ENCODE assay signal across 24 cellular contexts in genomic region chr19:54299515-54299914, GRCh38. TPM values are rescaled to one million over a fixed set of nuclear protein-coding genes. Genes with fewer than 3 reads are reported as not detected.
DNase-seq lines count a peak whose midpoint lies in the region; ATAC-seq and TF ChIP-seq lines count a peak whose summit lies in the region.
"Had no signal": no experiment of that assay in that cellular context is flagged by ENCODE, and none has a peak within 500 bp of the region (broad histone marks: within the 10 kb centered on the region; RNA-seq: fewer than 3 reads in every experiment).

No MANE protein-coding gene starts in this region.

- no TSS peak for BruUV-seq in Calu3 (replicated peaks; lab: Mats Ljungman, UMichigan)

- H3K27me3 Mint-ChIP-seq in Calu3 (ENCODE audit: unreplicated experiment), result peaks cover 94% of the 10 kb centered on the region

- CTCF ChIA-PET in Calu3 (lab: Charles Lee), result interaction anchor here (0.5 kb wide), 1 partner anchor 101 kb away, joined by 5 read pairs; no protein-coding TSS in a partner anchor

- H3K27ac ChIP-seq in BLaER1, result no peak overlapping the region
- H3K27ac ChIP-seq in neutrophil, result peak overlapping the region; percentile 80
- H3K27ac ChIP-seq in sigmoid colon, result no peak overlapping the region
- no peak overlapping the region for H3K27ac ChIP-seq in thyroid gland
- H3K27ac ChIP-seq: C4-2B had no signal

- peaks cover 46% of the 10 kb centered on the region for H3K4me1 ChIP-seq in BLaER1
- peaks cover 72 to 73% of the 10 kb centered on the region in 2 experiments for H3K4me1 ChIP-seq in neutrophil (ENCODE audit: control insufficient read depth in 1 of 2, insufficient read depth in 1 of 2, low read depth in 1 of 2, low read length in 1 of 2)
- no peaks in the 10 kb centered on the region for H3K4me1 ChIP-seq in sigmoid colon
- H3K4me1 ChIP-seq in thyroid gland, result no peaks in the 10 kb centered on the region
- H3K4me1 ChIP-seq: BE2C, Caco-2 had no signal

- intact Hi-C loops in Calu3 (cut with micrococcal nuclease; ENCODE audit: unreplicated experiment) (no loop called here), sigmoid colon (cut with DNase I) (no loop called here), thyroid gland (cut with DNase I) (no loop called here)

- 81 to 87% methylated on average over 5 of the region's 5 CpGs for WGBS in sigmoid colon, 2 donors
- 80 to 90% methylated on average over 5 of the region's 5 CpGs for WGBS in thyroid gland, 2 donors

- no peaks in the 10 kb centered on the region for H3K9me3 Mint-ChIP-seq in Calu3 (ENCODE audit: low read depth, unreplicated experiment)
- H3K9me3 Mint-ChIP-seq: CD4-positive, CD25-positive, alpha-beta regulatory T cell; GM23338 had no signal

- no peak for TF ChIP-seq POLR2A in sigmoid colon (IDR thresholded peaks at IDR 0.05)
- no peak for TF ChIP-seq POLR2A in thyroid gland (IDR thresholded peaks at IDR 0.05)

- no peak for TF ChIP-seq EP300 in sigmoid colon (IDR thresholded peaks at IDR 0.05)

- H3K9ac ChIP-seq in BLaER1, result no peak overlapping the region

- H3K36me3 Mint-ChIP-seq in Calu3 (ENCODE audit: insufficient read depth, unreplicated experiment), result no peaks in the 10 kb centered on the region
- H3K36me3 Mint-ChIP-seq: CD4-positive, CD25-positive, alpha-beta regulatory T cell; CD8-positive, alpha-beta T cell had no signal

- no peak overlapping the region for H3K4me3 Mint-ChIP-seq in Calu3 (ENCODE audit: low read depth, unreplicated experiment)
- H3K4me3 Mint-ChIP-seq: CD4-positive, CD25-positive, alpha-beta regulatory T cell; CD8-positive, alpha-beta T cell; GM23338; H9 had no signal

- H3K4me2 ChIP-seq in BLaER1, result peak overlapping the region; percentile 59
- H3K4me2 ChIP-seq: GM23338 had no signal

- H3K4me1 Mint-ChIP-seq in Calu3 (ENCODE audit: low read depth, unreplicated experiment), result no peaks in the 10 kb centered on the region
- H3K4me1 Mint-ChIP-seq: GM23338, H9 had no signal

- no peak for ATAC-seq in HG03108 (IDR thresholded peaks at IDR 0.05; ENCODE audit: unreplicated experiment)
- ATAC-seq in HG02759 (IDR thresholded peaks at IDR 0.05; ENCODE audit: unreplicated experiment), result no peak
- ATAC-seq: CD8-positive, alpha-beta T cell; GM12878; GM23338; HCT116 had no signal

- no peak for TF ChIP-seq CTCF in Calu3 (IDR thresholded peaks at IDR 0.05; ENCODE audit: unreplicated experiment)
- TF ChIP-seq CTCF in neutrophil (IDR thresholded peaks at IDR 0.05), result no peak
- no peak for TF ChIP-seq CTCF in sigmoid colon (IDR thresholded peaks at IDR 0.05)
- TF ChIP-seq CTCF in thyroid gland (IDR thresholded peaks at IDR 0.05), result no peak

- H3K36me3 ChIP-seq in BLaER1 (no peaks in the 10 kb centered on the region), neutrophil (peaks cover 15% of the 10 kb centered on the region), sigmoid colon (no peaks in the 10 kb centered on the region), thyroid gland (no peaks in the 10 kb centered on the region)
- H3K36me3 ChIP-seq: BE2C had no signal

- H3K4me3 ChIP-seq in BLaER1 (no peak overlapping the region), neutrophil (ENCODE audit: low read depth in 1 of 2, low read length in 1 of 2) (peak overlapping the region in 1 of 2 experiments; percentile 13), sigmoid colon (no peak overlapping the region), thyroid gland (replicated peaks in 1 of 3) (no peak overlapping the region)
- H3K4me3 ChIP-seq: GM12878, GM23338 had no signal

- DNase-seq in Calu3, result no peak
- peak; percentile 25 for DNase-seq in sigmoid colon
- DNase-seq in stimulated activated CD8-positive, alpha-beta memory T cell treated with anti-CD3 and anti-CD28 coated beads, Interleukin-4, amount 100 ng/mL, for 48 hours, result no peak
- no peak for DNase-seq in thyroid gland
- DNase-seq: BE2C; Caco-2; CD4-positive, CD25-positive, alpha-beta regulatory T cell; DMS 273 treated with DMSO at 0.1 percent for 48 hours; DMS79; EL; GDM1; H9 had no signal

- H3K27me3 ChIP-seq in BLaER1 (no peaks in the 10 kb centered on the region), neutrophil (no peaks in the 10 kb centered on the region), sigmoid colon (peaks cover 0 to 3% (median 0%) of the 10 kb centered on the region in 3 donors), thyroid gland (no peaks in the 10 kb centered on the region)

- H3K9me3 ChIP-seq in BLaER1 (0 out of 2 replicates have a peak, but pooled peaks cover 2% of the 10 kb centered on the region), neutrophil (no peaks in the 10 kb centered on the region), sigmoid colon (no peaks in the 10 kb centered on the region), thyroid gland (no peaks in the 10 kb centered on the region)
- H3K9me3 ChIP-seq: BE2C, Caco-2 had no signal

- H3K27ac Mint-ChIP-seq in Calu3 (ENCODE audit: unreplicated experiment), result peak overlapping the region; percentile 38
- H3K27ac Mint-ChIP-seq: CD8-positive, alpha-beta T cell; GM23338; H9 had no signal

- H4K20me1 ChIP-seq in BLaER1, result no peaks in the 10 kb centered on the region

RNA-seq across cellular contexts. Expression of gene LILRA5, which starts 13.5 kb away (rescaled TPM):
- total RNA-seq in Calu3 (2022) (not detected in 2 replicates), sigmoid colon (1 to 10 TPM in 3 of 4 donors, not detected in 1; 2.0 to 6.7 (median 2.5) TPM), thyroid gland (under 1 TPM in 2 of 4 donors, not detected in 2; 0.45 to 0.81 TPM)
- polyA plus RNA-seq in sigmoid colon, result 10 to 100 TPM in 1 of 3 donors, 1 to 10 TPM in 2; 5.1 to 14.6 (median 6.0) TPM
- total RNA-seq: A172; Caco-2; CD4-positive, CD25-positive, alpha-beta regulatory T cell; GM23338; H4; H9 had no signal
- polyA plus RNA-seq: AG04450, GM23338 had no signal

RNA-seq across cellular contexts. Expression of gene LILRB2, which starts 18.6 kb away (rescaled TPM):
- total RNA-seq in Calu3 (2022), result not detected in 2 replicates
- 1 to 10 TPM; 2.5 to 5.0 (median 3.5) TPM for total RNA-seq in sigmoid colon
- 1 to 10 TPM; 2.4 to 5.9 (median 5.5) TPM for polyA plus RNA-seq in sigmoid colon
- 1 to 10 TPM in 2 of 4 donors, under 1 TPM in 2; 0.67 to 2.0 (median 1.1) TPM for total RNA-seq in thyroid gland
- total RNA-seq: A172; Caco-2; CD4-positive, CD25-positive, alpha-beta regulatory T cell; GM23338; H4; H9 had no signal
- polyA plus RNA-seq: AG04450, GM23338 had no signal

RNA-seq across cellular contexts. Expression of gene LILRA4, which starts 39.4 kb away (rescaled TPM):
- total RNA-seq in Calu3 (2022), result not detected in 2 replicates
- under 1 TPM in 1 of 4 donors, not detected in 3; 0.36 TPM for total RNA-seq in sigmoid colon
- 1 to 10 TPM in 2 of 3 donors, under 1 TPM in 1; 0.92 to 3.9 (median 3.0) TPM for polyA plus RNA-seq in sigmoid colon
- total RNA-seq in thyroid gland, result not detected
- total RNA-seq: A172; Caco-2; CD4-positive, CD25-positive, alpha-beta regulatory T cell; CD8-positive, alpha-beta T cell; GM23338; H4; H9 had no signal
- polyA plus RNA-seq: AG04450; CD4-positive, CD25-positive, alpha-beta regulatory T cell; GM23338 had no signal

RNA-seq across cellular contexts. Expression of gene LILRB5, which starts 42.4 kb away (rescaled TPM):
- total RNA-seq in Calu3 (2022) (not detected in 2 replicates), sigmoid colon (10 to 100 TPM in 3 of 4 donors, 1 to 10 TPM in 1; 8.4 to 23.5 (median 11.7) TPM), thyroid gland (10 to 100 TPM in 1 of 4 donors, 1 to 10 TPM in 3; 2.0 to 11.4 (median 5.9) TPM)
- 10 to 100 TPM in 1 of 3 donors, 1 to 10 TPM in 2; 2.2 to 27.0 (median 4.2) TPM for polyA plus RNA-seq in sigmoid colon
- total RNA-seq: A172; Caco-2; CD4-positive, CD25-positive, alpha-beta regulatory T cell; CD8-positive, alpha-beta T cell; GM23338; H4 had no signal
- polyA plus RNA-seq: AG04450; CD4-positive, CD25-positive, alpha-beta regulatory T cell; GM23338 had no signal

RNA-seq across cellular contexts. Expression of gene LILRA6, which starts 56.9 kb away (rescaled TPM):
- not detected in 2 replicates for total RNA-seq in Calu3 (2022)
- 1 to 10 TPM; 1.8 to 3.2 (median 2.3) TPM for total RNA-seq in sigmoid colon
- 1 to 10 TPM; 1.2 to 2.3 (median 1.5) TPM for polyA plus RNA-seq in sigmoid colon
- total RNA-seq in thyroid gland, result 1 to 10 TPM in 2 of 4 donors, under 1 TPM in 1, not detected in 1; 0.46 to 1.6 (median 1.1) TPM
- total RNA-seq: A172; Caco-2; CD4-positive, CD25-positive, alpha-beta regulatory T cell; CD8-positive, alpha-beta T cell; GM23338; H4; H9 had no signal
- polyA plus RNA-seq: AG04450, GM23338 had no signal
